8 cellular contexts compared by ENCODE assay signal in the genomic region with DNA sequence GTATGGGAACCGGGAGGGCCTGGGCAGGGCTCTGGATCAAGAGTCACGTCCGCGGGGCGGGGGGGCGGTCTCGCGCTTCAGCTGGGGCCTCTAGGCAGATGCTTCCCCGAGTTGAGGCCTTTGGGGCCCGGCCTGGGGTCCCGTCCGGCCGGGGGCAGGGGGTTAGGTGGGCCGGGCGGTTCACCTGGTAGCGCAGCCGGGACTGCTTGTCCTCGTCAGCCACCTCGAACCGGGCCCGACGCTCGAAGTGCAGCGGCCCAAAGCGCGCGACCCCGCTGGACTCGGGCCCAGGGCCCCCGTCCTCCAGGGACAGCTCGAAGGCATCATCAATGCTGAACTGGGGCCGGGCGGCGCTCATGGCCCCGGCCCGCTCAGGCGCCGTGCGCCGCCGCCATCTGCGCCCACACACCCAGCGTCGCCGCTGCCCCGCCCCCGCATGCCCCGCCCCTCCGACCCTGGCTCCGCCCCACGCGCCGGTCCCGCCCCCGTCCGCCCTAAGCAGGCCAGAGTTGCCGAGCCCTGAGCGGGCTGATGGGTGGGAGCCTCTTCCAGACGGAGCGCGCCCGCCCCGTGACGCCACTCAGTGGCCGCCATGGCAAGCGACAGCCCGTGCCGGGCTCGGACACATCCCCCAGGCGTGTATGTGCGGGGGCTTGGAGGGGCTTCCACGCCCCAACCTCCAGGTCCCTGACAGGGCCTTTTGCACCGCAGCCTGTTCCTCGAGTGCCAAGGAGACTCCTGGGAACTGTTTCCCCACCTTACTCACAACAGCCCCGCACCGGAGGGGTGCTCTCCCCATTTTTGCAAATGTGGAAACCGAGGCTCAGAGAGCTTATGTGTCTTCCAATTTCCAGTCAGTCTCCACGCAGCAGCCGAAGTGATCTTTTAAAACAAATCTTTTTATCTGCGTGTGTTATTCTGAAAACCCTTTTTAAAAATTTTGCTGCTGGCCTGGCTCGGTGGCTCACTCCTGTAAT.
DNase-seq lines count a peak whose midpoint lies in the region; ATAC-seq lines count a peak whose summit lies in the region.

A gene with protein sequence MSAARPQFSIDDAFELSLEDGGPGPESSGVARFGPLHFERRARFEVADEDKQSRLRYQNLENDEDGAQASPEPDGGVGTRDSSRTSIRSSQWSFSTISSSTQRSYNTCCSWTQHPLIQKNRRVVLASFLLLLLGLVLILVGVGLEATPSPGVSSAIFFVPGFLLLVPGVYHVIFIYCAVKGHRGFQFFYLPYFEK (minus strand): TSS at position 417 of the 977 bp plus-strand sequence. CDS start 59 bp downstream, at position 358.

- no peaks in the 10 kb centered on the region for H3K27me3 ChIP-seq in ACC112 (ENCODE audit: insufficient read depth, low read length)

- peak within 1 kb of the TSS; percentile 94 for H2AFZ ChIP-seq in ACC112 (ENCODE audit: low read length, unreplicated experiment)

- ATAC-seq in GM18858 (IDR thresholded peaks at IDR 0.05; ENCODE audit: unreplicated experiment) (peak; percentile 39), HG03103 (IDR thresholded peaks at IDR 0.05; ENCODE audit: low read depth, unreplicated experiment) (peak; percentile 45)

- peak; percentile 95 for DNase-seq in NCI-H2227 (lab: John Stamatoyannopoulos, UW; ENCODE audit: unreplicated experiment)
- peak; percentile 85 for DNase-seq in activated CD4-positive, CD25-positive, alpha-beta regulatory T cell treated with anti-CD3 and anti-CD28 coated beads, Interleukin-2, amount 50 U/mL, for 16 hours (ENCODE audit: low read depth, low spot score)
- DNase-seq in central memory CD4-positive, alpha-beta T cell, result peak; percentile 85
- DNase-seq in iris pigment epithelial cell (ENCODE audit: low read depth), result peak; percentile 91
- DNase-seq in stimulated activated CD4-positive, alpha-beta T cell treated with anti-CD3 and anti-CD28 coated beads, Interleukin-12 subunit alpha, Interleukin-12 subunit beta, amount 100 ng/mL, for 24 hours (ENCODE audit: low read depth in 2 of 2), result peak; percentile 87 to 89

- peak within 1 kb of the TSS; percentile 48; the same call in 1 of the 2 replicates for H3K27ac ChIP-seq in ACC112 (ENCODE audit: low read depth, low read length)

- H3K79me2 ChIP-seq in ACC112 (ENCODE audit: control insufficient read depth, insufficient read depth, low read length, unreplicated experiment), result peaks cover 6% of the 10 kb centered on the region

- H3K36me3 ChIP-seq in ACC112 (ENCODE audit: insufficient read depth, low read length), result no peaks in the 10 kb centered on the region

- H3K4me3 ChIP-seq in ACC112 (ENCODE audit: low read depth, low read length), result peak within 1 kb of the TSS; percentile 90

- peaks cover 9% of the 10 kb centered on the region for H3K4me1 ChIP-seq in ACC112 (ENCODE audit: control insufficient read depth, insufficient read depth, low read length, unreplicated experiment)

Comparison
In these comparisons a context has a peak if more than half of its experiments do, and no peak if none do; other contexts are left out.
1. Peak in every context shown above with its lines: DNase-seq, ATAC-seq, H3K4me3 ChIP-seq and H3K27ac ChIP-seq.